In the genomic region with DNA sequence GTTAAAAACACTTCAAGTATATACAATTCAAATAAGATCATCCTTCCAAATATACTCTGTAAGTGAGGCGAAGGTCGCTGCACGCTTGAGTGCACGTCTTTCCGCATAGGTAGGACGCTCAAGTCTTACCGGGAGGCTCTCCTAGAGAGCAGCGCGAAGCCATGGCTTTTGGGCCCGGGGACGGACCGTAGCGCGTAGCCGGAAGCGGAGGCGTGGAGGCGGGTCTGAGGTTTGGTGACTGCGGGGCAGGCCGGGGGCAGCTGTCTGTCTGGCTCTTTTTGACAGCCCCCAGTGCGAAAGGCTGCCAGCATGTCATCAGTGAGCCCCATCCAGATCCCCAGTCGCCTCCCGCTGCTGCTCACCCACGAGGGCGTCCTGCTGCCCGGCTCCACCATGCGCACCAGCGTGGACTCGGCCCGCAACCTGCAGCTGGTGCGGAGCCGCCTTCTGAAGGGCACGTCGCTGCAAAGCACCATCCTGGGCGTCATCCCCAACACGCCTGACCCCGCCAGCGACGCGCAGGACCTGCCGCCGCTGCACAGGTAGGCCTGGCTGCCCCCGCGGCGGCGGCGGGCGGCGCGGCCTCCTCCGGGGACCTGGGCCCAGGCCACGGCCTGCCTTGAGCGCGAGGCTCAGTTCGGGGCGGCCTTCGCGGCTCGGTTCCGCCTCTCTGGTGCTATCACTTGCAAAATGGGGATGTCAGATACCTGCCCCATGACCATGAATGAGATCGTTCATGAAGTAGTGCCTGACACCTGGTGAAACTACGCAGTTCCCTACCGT, we compare ENCODE assay signal across 8 cellular contexts. TPM values are rescaled to one million over a fixed set of nuclear protein-coding genes. Genes with fewer than 3 reads are reported as not detected.
DNase-seq lines count a peak whose midpoint lies in the region; ATAC-seq and TF ChIP-seq lines count a peak whose summit lies in the region.

TSS of gene LONP2 (plus strand) at position 221 of the 783 bp plus-strand sequence. CDS start at position 310, 89 bp downstream.

- no peak for TF ChIP-seq RAD21 in Ishikawa (IDR thresholded peaks at IDR 0.05; ENCODE audit: low read depth)

- CTCF ChIA-PET in Panc1 (lab: Charles Lee): no interaction called here

- H3K4me3 ChIP-seq in Panc1 (ENCODE audit: low read depth in 2 of 2, low read length in 2 of 2): peak within 1 kb of the TSS; percentile 79 to 86
- peak within 1 kb of the TSS; percentile 80 to 81 for H3K4me3 ChIP-seq in muscle layer of colon (ENCODE audit: low read depth in 1 of 2, low read length in 2 of 2)

- peaks cover 1% of the 10 kb centered on the region for H3K27me3 Mint-ChIP-seq in activated T-cell treated with anti-CD3 and anti-CD28 coated beads, Interleukin-2, amount 50 U/mL, for 4 hours (ENCODE audit: low read depth)

- TF ChIP-seq EP300 in Ishikawa (IDR thresholded peaks at IDR 0.05; ENCODE audit: borderline replicate concordance): 0 out of 2 replicates have a peak, but pooled peaks have one; percentile 31

- H3K9me3 ChIP-seq in Panc1 (ENCODE audit: control insufficient read depth, insufficient read depth, low read depth, low read length): no peaks in the 10 kb centered on the region
- no peaks in the 10 kb centered on the region for H3K9me3 ChIP-seq in muscle layer of colon (ENCODE audit: low read length)

- peak; percentile 96 for ATAC-seq in GM21576 (IDR thresholded peaks at IDR 0.05; ENCODE audit: unreplicated experiment)
- ATAC-seq in Panc1: peak; percentile 100
- ATAC-seq in activated T-cell treated with anti-CD3 and anti-CD28 coated beads, Interleukin-2, amount 50 U/mL, for 4 hours: peak; percentile 96 to 97
- peak; percentile 98 for ATAC-seq in esophagus mucosa

- in situ Hi-C loops in Panc1 (cut with HindIII; ENCODE audit: low pct_unique_long_range_greater_than_20kb, low sequenced_read_pairs): no loop called here

- DNase-seq in DMS153 treated with DMSO at 0.1 percent for 48 hours (lab: John Stamatoyannopoulos, UW; ENCODE audit: unreplicated experiment) (peak; percentile 14), Panc1 (ENCODE audit: low read depth, low spot score) (peak; percentile 76)
- DNase-seq in activated T-cell treated with anti-CD3 and anti-CD28 coated beads, Interleukin-2, amount 50 U/mL, for 4 hours: peak; percentile 87
- DNase-seq in stimulated activated CD8-positive, alpha-beta memory T cell treated with anti-CD3 and anti-CD28 coated beads, Interleukin-7, amount 100 ng/mL, for 1 hour (ENCODE audit: low read depth in 2 of 2): peak; percentile 80 to 85

- H3K4me1 ChIP-seq in Panc1 (ENCODE audit: control insufficient read depth, insufficient read depth, low read length): peaks cover 3% of the 10 kb centered on the region; the same call in 1 of the 2 replicates
- peaks cover 25% of the 10 kb centered on the region for H3K4me1 ChIP-seq in muscle layer of colon (ENCODE audit: insufficient read depth, low read length)

- POLR2A ChIA-PET in Panc1 (lab: Charles Lee): no interaction called here

- peak within 1 kb of the TSS; percentile 83 for H3K9ac ChIP-seq in muscle layer of colon (ENCODE audit: low read length)

- BruUV-seq in Panc1 (replicated peaks; lab: Mats Ljungman, UMichigan): no TSS peak

- peak within 1 kb of the TSS; percentile 81 for H3K27ac ChIP-seq in Panc1 (ENCODE audit: low read length)
- H3K27ac ChIP-seq in muscle layer of colon (ENCODE audit: low read depth, low read length): peak within 1 kb of the TSS; percentile 80

- H3K27me3 ChIP-seq in Panc1 (ENCODE audit: control insufficient read depth, insufficient read depth, low read length) (no peaks in the 10 kb centered on the region), muscle layer of colon (ENCODE audit: control insufficient read depth in 1 of 2, insufficient read depth in 2 of 2, low read length in 2 of 2) (no peaks in the 10 kb centered on the region)

- H3K4me1 Mint-ChIP-seq in activated T-cell treated with anti-CD3 and anti-CD28 coated beads, Interleukin-2, amount 50 U/mL, for 4 hours (ENCODE audit: low read depth): peaks cover 43% of the 10 kb centered on the region

- peaks cover 6% of the 10 kb centered on the region for H3K36me3 Mint-ChIP-seq in activated T-cell treated with anti-CD3 and anti-CD28 coated beads, Interleukin-2, amount 50 U/mL, for 4 hours (ENCODE audit: insufficient read depth)

- intact Hi-C loops in Panc1 (cut with micrococcal nuclease; ENCODE audit: unreplicated experiment): no loop called here

- TF ChIP-seq CTCF in Panc1 (IDR thresholded peaks at IDR 0.05): no peak

- peak within 1 kb of the TSS; percentile 97 for H3K4me3 Mint-ChIP-seq in activated T-cell treated with anti-CD3 and anti-CD28 coated beads, Interleukin-2, amount 50 U/mL, for 4 hours

- H3K9me3 Mint-ChIP-seq in activated T-cell treated with anti-CD3 and anti-CD28 coated beads, Interleukin-2, amount 50 U/mL, for 4 hours: no peaks in the 10 kb centered on the region

- H3K36me3 ChIP-seq in Panc1 (ENCODE audit: control insufficient read depth, insufficient read depth, low read length) (peaks cover 6% of the 10 kb centered on the region; the same call in 1 of the 2 replicates), muscle layer of colon (ENCODE audit: insufficient read depth, low read length) (no peaks in the 10 kb centered on the region)

TF ChIP-seq in Ishikawa, 13 proteins besides CTCF, POLR2A, EP300 and RAD21:
- TF ChIP-seq TCF12 (IDR thresholded peaks at IDR 0.05; ENCODE audit: low read depth) (peak; percentile 68), TEAD4 (IDR thresholded peaks at IDR 0.05) (peak; percentile 7; the same call in 1 of the 2 replicates), FOXM1 (IDR thresholded peaks at IDR 0.05; ENCODE audit: borderline replicate concordance, low read depth) (no peak), EGR1 (IDR thresholded peaks at IDR 0.05) (peak; percentile 99), CEBPB (IDR thresholded peaks at IDR 0.05) (no peak), CREB1 (IDR thresholded peaks at IDR 0.05; ENCODE audit: low read depth) (peak; percentile 83), TAF1 (IDR thresholded peaks at IDR 0.05; ENCODE audit: low read depth) (peak; percentile 76), NFIC (IDR thresholded peaks at IDR 0.05) (no peak), ZBTB7A (IDR thresholded peaks at IDR 0.05; ENCODE audit: low read depth) (no peak), USF1 (IDR thresholded peaks at IDR 0.05) (no peak), YY1 (IDR thresholded peaks at IDR 0.05; ENCODE audit: low read depth) (peak; percentile 62; the same call in 1 of the 2 replicates)
- TF ChIP-seq, protein P1, sequence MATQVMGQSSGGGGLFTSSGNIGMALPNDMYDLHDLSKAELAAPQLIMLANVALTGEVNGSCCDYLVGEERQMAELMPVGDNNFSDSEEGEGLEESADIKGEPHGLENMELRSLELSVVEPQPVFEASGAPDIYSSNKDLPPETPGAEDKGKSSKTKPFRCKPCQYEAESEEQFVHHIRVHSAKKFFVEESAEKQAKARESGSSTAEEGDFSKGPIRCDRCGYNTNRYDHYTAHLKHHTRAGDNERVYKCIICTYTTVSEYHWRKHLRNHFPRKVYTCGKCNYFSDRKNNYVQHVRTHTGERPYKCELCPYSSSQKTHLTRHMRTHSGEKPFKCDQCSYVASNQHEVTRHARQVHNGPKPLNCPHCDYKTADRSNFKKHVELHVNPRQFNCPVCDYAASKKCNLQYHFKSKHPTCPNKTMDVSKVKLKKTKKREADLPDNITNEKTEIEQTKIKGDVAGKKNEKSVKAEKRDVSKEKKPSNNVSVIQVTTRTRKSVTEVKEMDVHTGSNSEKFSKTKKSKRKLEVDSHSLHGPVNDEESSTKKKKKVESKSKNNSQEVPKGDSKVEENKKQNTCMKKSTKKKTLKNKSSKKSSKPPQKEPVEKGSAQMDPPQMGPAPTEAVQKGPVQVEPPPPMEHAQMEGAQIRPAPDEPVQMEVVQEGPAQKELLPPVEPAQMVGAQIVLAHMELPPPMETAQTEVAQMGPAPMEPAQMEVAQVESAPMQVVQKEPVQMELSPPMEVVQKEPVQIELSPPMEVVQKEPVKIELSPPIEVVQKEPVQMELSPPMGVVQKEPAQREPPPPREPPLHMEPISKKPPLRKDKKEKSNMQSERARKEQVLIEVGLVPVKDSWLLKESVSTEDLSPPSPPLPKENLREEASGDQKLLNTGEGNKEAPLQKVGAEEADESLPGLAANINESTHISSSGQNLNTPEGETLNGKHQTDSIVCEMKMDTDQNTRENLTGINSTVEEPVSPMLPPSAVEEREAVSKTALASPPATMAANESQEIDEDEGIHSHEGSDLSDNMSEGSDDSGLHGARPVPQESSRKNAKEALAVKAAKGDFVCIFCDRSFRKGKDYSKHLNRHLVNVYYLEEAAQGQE (IDR thresholded peaks at IDR 0.05; ENCODE audit: low read depth): no peak
- TF ChIP-seq, protein P2, sequence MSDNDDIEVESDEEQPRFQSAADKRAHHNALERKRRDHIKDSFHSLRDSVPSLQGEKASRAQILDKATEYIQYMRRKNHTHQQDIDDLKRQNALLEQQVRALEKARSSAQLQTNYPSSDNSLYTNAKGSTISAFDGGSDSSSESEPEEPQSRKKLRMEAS (IDR thresholded peaks at IDR 0.05): peak; percentile 79

RNA-seq across cellular contexts. Expression of gene LONP2, which starts in this region (rescaled TPM):
- total RNA-seq in Panc1 (2021; ENCODE audit: unreplicated experiment) (22.9 TPM), esophagus mucosa (36.2 TPM)
- polyA plus RNA-seq in Panc1 (2012; ENCODE audit: insufficient read length): 16.5 TPM
- 10 to 100 TPM; 50.5 to 57.6 (median 53.1) TPM for total RNA-seq in activated T-cell treated with anti-CD3 and anti-CD28 coated beads, Interleukin-2, amount 50 U/mL, for 4 hours

Comparison
In these comparisons a context has a peak if more than half of its experiments do, and no peak if none do; other contexts are left out.
1. Peak in every context shown above with its lines: DNase-seq, ATAC-seq, H3K4me3 ChIP-seq and H3K27ac ChIP-seq.
2. DNase-seq: peak in every context shown above with its lines; median percentile 87 in activated T-cell treated with anti-CD3 and anti-CD28 coated beads, Interleukin-2, amount 50 U/mL, for 4 hours; 82 in stimulated activated CD8-positive, alpha-beta memory T cell treated with anti-CD3 and anti-CD28 coated beads, Interleukin-7, amount 100 ng/mL, for 1 hour; 76 in Panc1; 14 in DMS153 treated with DMSO at 0.1 percent for 48 hours.